14 cellular contexts compared by ENCODE assay signal in genomic region chr12:82835217-82835616, GRCh38.
DNase-seq lines count a peak whose midpoint lies in the region; FAIRE-seq and TF ChIP-seq lines count a peak whose summit lies in the region.
"Had no signal": no experiment of that assay in that cellular context is flagged by ENCODE, and none has a peak within 500 bp of the region (broad histone marks: within the 10 kb centered on the region; RNA-seq: fewer than 3 reads in every experiment).

No MANE protein-coding gene starts in this region.

- DNase-seq in GM04503 (ENCODE audit: low read depth) = peak; percentile 22
- peak; percentile 40 for DNase-seq in adipocyte (ENCODE audit: low read depth)
- peak; percentile 24 for DNase-seq in fibroblast of peridontal ligament (ENCODE audit: extremely low read depth)
- DNase-seq in non-pigmented ciliary epithelial cell (ENCODE audit: low read depth) = peak; percentile 9
- DNase-seq in sigmoid colon = no peak
- no peak for DNase-seq in NCI-H146 (lab: John Stamatoyannopoulos, UW)
- no peak for DNase-seq in activated CD4-positive, alpha-beta T cell treated with anti-CD3 and anti-CD28 coated beads for 48 hours
- no peak for DNase-seq in kidney
- DNase-seq: activated naive CD4-positive, alpha-beta T cell; DND-41; NCI-H345; trophoblast cell had no signal

- H3K27ac ChIP-seq in sigmoid colon (peak overlapping the region in 1 of 4 donors; percentile 50), kidney (ENCODE audit: low read depth in 2 of 2, low read length in 2 of 2) (no peak overlapping the region)
- H3K27ac ChIP-seq: BLaER1 had no signal

- TF ChIP-seq EP300 in sigmoid colon (IDR thresholded peaks at IDR 0.05) = no peak

- TF ChIP-seq CTCF in sigmoid colon (IDR thresholded peaks at IDR 0.05) (no peak), kidney (IDR thresholded peaks at IDR 0.05; ENCODE audit: borderline replicate concordance, extremely low read depth, insufficient read depth) (no peak)

- FAIRE-seq in kidney (lab: Jason Lieb, UNC) = no peak
- FAIRE-seq: GM12878 had no signal

- H3K4me1 ChIP-seq in adipocyte (ENCODE audit: control insufficient read depth, insufficient read depth, low read length) (peaks cover 26% of the 10 kb centered on the region), sigmoid colon (peaks cover 0 to 40% (median 28%) of the 10 kb centered on the region in 4 donors), kidney (ENCODE audit: control insufficient read depth in 1 of 2, insufficient read depth in 1 of 2, low read depth in 1 of 2, low read length in 2 of 2) (no peaks in the 10 kb centered on the region)
- H3K4me1 ChIP-seq: BLaER1 had no signal

- H3K36me3 ChIP-seq in adipocyte (ENCODE audit: control insufficient read depth, insufficient read depth, low read length, severe bottlenecking) (no peaks in the 10 kb centered on the region), sigmoid colon (no peaks in the 10 kb centered on the region), kidney (ENCODE audit: control insufficient read depth in 1 of 2, insufficient read depth in 2 of 2, low read length in 2 of 2) (no peaks in the 10 kb centered on the region)
- H3K36me3 ChIP-seq: BLaER1 had no signal

- intact Hi-C loops in sigmoid colon (cut with DNase I) (no loop called here), kidney (cut with DNase I) (no loop called here)

- H3K4me3 ChIP-seq in adipocyte (ENCODE audit: low read length) = no peak overlapping the region
- H3K4me3 ChIP-seq in sigmoid colon = no peak overlapping the region
- H3K4me3 ChIP-seq in kidney (ENCODE audit: low read length in 2 of 2) = no peak overlapping the region
- H3K4me3 ChIP-seq: BLaER1, GM12878 had no signal

- TF ChIP-seq POLR2A in sigmoid colon (IDR thresholded peaks at IDR 0.05) = no peak

- H3K9me3 ChIP-seq in adipocyte (ENCODE audit: control insufficient read depth, low read length) (no peaks in the 10 kb centered on the region), sigmoid colon (no peaks in the 10 kb centered on the region), kidney (ENCODE audit: control insufficient read depth in 1 of 2, low read length in 2 of 2) (no peaks in the 10 kb centered on the region)
- H3K9me3 ChIP-seq: BLaER1 had no signal

- H3K27me3 ChIP-seq in adipocyte (replicated peaks; ENCODE audit: control insufficient read depth, insufficient read depth, low read length) = no peaks in the 10 kb centered on the region
- no peaks in the 10 kb centered on the region for H3K27me3 ChIP-seq in sigmoid colon
- H3K27me3 ChIP-seq: BLaER1 had no signal

- H3K9ac ChIP-seq in adipocyte (ENCODE audit: low read length) = no peak overlapping the region
- H3K9ac ChIP-seq in kidney (ENCODE audit: low read length in 2 of 2) = no peak overlapping the region
- H3K9ac ChIP-seq: BLaER1 had no signal

Comparison
In these comparisons a context has a peak if more than half of its experiments do, and no peak if none do; other contexts are left out.
1. DNase-seq: peak in GM04503 (single experiment), adipocyte (single experiment), fibroblast of peridontal ligament (single experiment) and non-pigmented ciliary epithelial cell (single experiment); none in sigmoid colon (single experiment), NCI-H146 (single experiment), activated CD4-positive, alpha-beta T cell treated with anti-CD3 and anti-CD28 coated beads for 48 hours (single experiment) and kidney (single experiment).